In the genomic region with DNA sequence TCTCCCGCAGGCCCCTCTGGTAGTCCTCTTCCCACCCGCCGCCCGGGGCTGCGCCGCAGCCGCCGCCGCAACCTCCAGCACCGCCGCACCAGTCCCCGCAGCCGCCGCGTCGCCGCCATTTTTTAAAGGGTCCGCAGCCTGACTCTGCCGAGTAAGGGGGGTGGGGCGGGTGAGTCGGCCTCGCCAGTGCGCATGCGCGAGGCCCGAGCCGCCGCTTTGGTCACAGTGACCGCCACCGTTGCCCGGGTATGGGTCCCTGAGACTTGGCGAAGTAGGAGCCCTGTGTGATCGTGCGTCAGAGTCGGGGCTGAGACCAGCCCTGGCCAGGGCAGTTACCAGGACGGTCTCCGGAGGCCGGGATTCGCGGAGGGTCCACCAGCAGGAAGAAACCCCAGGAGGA, we compare ENCODE assay signal across 7 cellular contexts.
A peak's percentile ranks its signal among the peaks of the same experiment; 100 is the strongest.
DNase-seq lines count a peak whose midpoint lies in the region; ATAC-seq and TF ChIP-seq lines count a peak whose summit lies in the region.
"Not testable (repeated sequence)": the region's sequence is repeated elsewhere in the genome, so short reads cannot be mapped to it uniquely, and the experiment has no call there.

No MANE protein-coding gene starts in this region.

- H3K23me2 ChIP-seq in H9 (ENCODE audit: insufficient read length, low read depth, low read length, poor library complexity, severe bottlenecking), result not testable (repeated sequence)

- not testable (repeated sequence) for H3K79me2 ChIP-seq in H9 (ENCODE audit: insufficient read depth, low read length)

- H2BK12ac ChIP-seq in H9 (ENCODE audit: insufficient read length, low read depth, low read length), result not testable (repeated sequence)

- H3K9me3 Mint-ChIP-seq in H9, result peaks cover 2 to 19% of the 10 kb centered on the region in 2 experiments; a peak in 4 of 5 replicates
- not testable (repeated sequence) for H3K9me3 Mint-ChIP-seq in activated naive CD8-positive, alpha-beta T cell treated with anti-CD3 and anti-CD28 coated beads, Interleukin-2, amount 50 U/mL, for 24 hours

- not testable (repeated sequence) for H3K14ac ChIP-seq in H9 (ENCODE audit: insufficient read depth, low read length)

- not testable (repeated sequence) for H2AFZ ChIP-seq in H9 (ENCODE audit: low read length)

- ATAC-seq in activated naive CD8-positive, alpha-beta T cell treated with anti-CD3 and anti-CD28 coated beads, Interleukin-2, amount 50 U/mL, for 24 hours, result not testable (repeated sequence)

- H3K79me1 ChIP-seq in H9 (ENCODE audit: insufficient read depth, low read depth, low read length, poor library complexity, severe bottlenecking), result not testable (repeated sequence)

- not testable (repeated sequence) for H4K8ac ChIP-seq in H9 (replicated peaks; ENCODE audit: insufficient read length, low read depth, low read length)

- not testable (repeated sequence) for H4K20me1 ChIP-seq in H9 (ENCODE audit: control insufficient read depth, insufficient read depth, insufficient read length)

- not testable (repeated sequence) for H4K91ac ChIP-seq in H9 (ENCODE audit: insufficient read length, low read depth, low read length)

- not testable (repeated sequence) for H4K5ac ChIP-seq in H9 (ENCODE audit: insufficient read length, low read depth, low read length)

- not testable (repeated sequence) for TF ChIP-seq CTCF in H9 (conservative IDR thresholded peaks at IDR 0.05); WI38 (IDR thresholded peaks at IDR 0.05; ENCODE audit: low read depth, low read length); foreskin fibroblast (IDR thresholded peaks at IDR 0.05; ENCODE audit: low read depth, low read length)

- H3K9me3 ChIP-seq in H9 (ENCODE audit: control insufficient read depth, low read depth, low read length); muscle layer of colon (ENCODE audit: low read length): not testable (repeated sequence)

- H3K9ac ChIP-seq in H9 (ENCODE audit: extremely low read depth, insufficient read length, low read length), result not testable (repeated sequence)
- peak overlapping the region; percentile 39 for H3K9ac ChIP-seq in muscle layer of colon (ENCODE audit: low read length)

- not testable (repeated sequence) for H3K27ac ChIP-seq in H9 (ENCODE audit: insufficient read length, low read depth, low read length); muscle layer of colon (ENCODE audit: low read depth, low read length)

- H2BK15ac ChIP-seq in H9 (ENCODE audit: low read depth, low read length), result not testable (repeated sequence)

- H3K4me2 ChIP-seq in H9 (ENCODE audit: insufficient read depth, insufficient read length, low read length), result not testable (repeated sequence)

- not testable (repeated sequence) for H3K23ac ChIP-seq in H9 (ENCODE audit: insufficient read length, low read depth, low read length)

- H3K4me3 Mint-ChIP-seq in H9, result peak overlapping the region; percentile 68 to 91
- H3K4me3 Mint-ChIP-seq in activated naive CD8-positive, alpha-beta T cell treated with anti-CD3 and anti-CD28 coated beads, Interleukin-2, amount 50 U/mL, for 24 hours, result peak overlapping the region; percentile 96

- not testable (repeated sequence) for H2BK120ac ChIP-seq in H9 (ENCODE audit: low read depth, low read length, poor library complexity, severe bottlenecking)

- not testable (repeated sequence) for H3T11ph ChIP-seq in H9 (ENCODE audit: low read length)

- no CpG with 5 or more reads among the region's 40 CpGs for WGBS in H9 (ENCODE audit: extremely low coverage, insufficient read length, low lambda C conversion rate)

- H3K4me1 ChIP-seq in H9 (ENCODE audit: insufficient read depth, low read length); muscle layer of colon (ENCODE audit: insufficient read depth, low read length): not testable (repeated sequence)

- peaks cover 0 to 11% (median 3%) of the 10 kb centered on the region in 3 experiments; a peak in 4 of 7 replicates for H3K36me3 Mint-ChIP-seq in H9 (ENCODE audit: insufficient read depth in 1 of 3, low read depth in 3 of 3)
- H3K36me3 Mint-ChIP-seq in activated naive CD8-positive, alpha-beta T cell treated with anti-CD3 and anti-CD28 coated beads, Interleukin-2, amount 50 U/mL, for 24 hours (ENCODE audit: low read depth), result not testable (repeated sequence)

- H3K4me1 Mint-ChIP-seq in H9; activated naive CD8-positive, alpha-beta T cell treated with anti-CD3 and anti-CD28 coated beads, Interleukin-2, amount 50 U/mL, for 24 hours: not testable (repeated sequence)

- H3K4me3 ChIP-seq in WI38 (ENCODE audit: low read depth, low read length) (peak overlapping the region; percentile 68), foreskin fibroblast (ENCODE audit: low read depth in 1 of 2, low read length in 2 of 2) (peak overlapping the region; percentile 64 to 71), muscle layer of colon (ENCODE audit: low read depth in 1 of 2, low read length in 2 of 2) (peak overlapping the region; percentile 29 to 65)

- H3K27me3 Mint-ChIP-seq in H9 (ENCODE audit: low read depth); activated naive CD8-positive, alpha-beta T cell treated with anti-CD3 and anti-CD28 coated beads, Interleukin-2, amount 50 U/mL, for 24 hours: not testable (repeated sequence)

- DNase-seq in H9 (peak; percentile 74), NCI-H510A (lab: John Stamatoyannopoulos, UW) (peak; percentile 44), foreskin fibroblast (peak; percentile 51 to 82)
- DNase-seq in activated naive CD8-positive, alpha-beta T cell treated with anti-CD3 and anti-CD28 coated beads, Interleukin-2, amount 50 U/mL, for 24 hours, result peak; percentile 85
- DNase-seq in stimulated activated CD4-positive, alpha-beta T cell treated with anti-CD3 and anti-CD28 coated beads, Interleukin-2, amount 100 ng/mL, for 48 hours, result peak; percentile 78 to 82

- not testable (repeated sequence) for H3K56ac ChIP-seq in H9 (ENCODE audit: insufficient read length, low read depth, low read length)

- H3K4ac ChIP-seq in H9 (ENCODE audit: low read depth, low read length), result not testable (repeated sequence)

- not testable (repeated sequence) for H3K36me3 ChIP-seq in muscle layer of colon (ENCODE audit: insufficient read depth, low read length)

- H2BK20ac ChIP-seq in H9 (ENCODE audit: low read depth, low read length, poor library complexity, severe bottlenecking), result not testable (repeated sequence)

- not testable (repeated sequence) for H3K18ac ChIP-seq in H9 (ENCODE audit: insufficient read length, low read depth, low read length)

- H2AK5ac ChIP-seq in H9 (ENCODE audit: insufficient read length, low read length), result not testable (repeated sequence)

- not testable (repeated sequence) for H3K27me3 ChIP-seq in H9 (ENCODE audit: insufficient read depth, low read length); muscle layer of colon (ENCODE audit: control insufficient read depth in 1 of 2, insufficient read depth in 2 of 2, low read length in 2 of 2)

- H3K27ac Mint-ChIP-seq in H9, result not testable (repeated sequence)
- peak overlapping the region; percentile 95 for H3K27ac Mint-ChIP-seq in activated naive CD8-positive, alpha-beta T cell treated with anti-CD3 and anti-CD28 coated beads, Interleukin-2, amount 50 U/mL, for 24 hours

- not testable (repeated sequence) for H2BK5ac ChIP-seq in H9 (ENCODE audit: insufficient read length, low read length)
